8 cellular contexts compared by ENCODE assay signal in the genomic region with DNA sequence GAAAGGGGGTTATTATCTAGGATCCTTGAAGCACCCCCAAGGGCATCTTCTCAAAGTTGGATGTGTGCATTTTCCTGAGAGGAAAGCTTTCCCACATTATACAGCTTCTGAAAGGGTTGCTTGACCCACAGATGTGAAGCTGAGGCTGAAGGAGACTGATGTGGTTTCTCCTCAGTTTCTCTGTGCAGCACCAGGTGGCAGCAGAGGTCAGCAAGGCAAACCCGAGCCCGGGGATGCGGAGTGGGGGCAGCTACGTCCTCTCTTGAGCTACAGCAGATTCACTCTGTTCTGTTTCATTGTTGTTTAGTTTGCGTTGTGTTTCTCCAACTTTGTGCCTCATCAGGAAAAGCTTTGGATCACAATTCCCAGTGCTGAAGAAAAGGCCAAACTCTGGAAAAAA.
A peak's percentile ranks its signal among the peaks of the same experiment; 100 is the strongest.
DNase-seq lines count a peak whose midpoint lies in the region; ATAC-seq and TF ChIP-seq lines count a peak whose summit lies in the region.
"Not testable (repeated sequence)": the region's sequence is repeated elsewhere in the genome, so short reads cannot be mapped to it uniquely, and the experiment has no call there.

No MANE protein-coding gene starts in this region.

- H2BK12ac ChIP-seq in H9 (ENCODE audit: insufficient read length, low read depth, low read length) = not testable (repeated sequence)

- not testable (repeated sequence) for H3K4me3 Mint-ChIP-seq in H9; chondrocyte (ENCODE audit: unreplicated experiment); neural crest cell

- peak; percentile 42 for TF ChIP-seq CTCF in AG04449 (IDR thresholded peaks at IDR 0.05; ENCODE audit: insufficient read depth, low read length, missing control alignments)
- peak; percentile 62 for TF ChIP-seq CTCF in H9 (conservative IDR thresholded peaks at IDR 0.05)
- peak; percentile 74 for TF ChIP-seq CTCF in chondrocyte (IDR thresholded peaks at IDR 0.05)
- TF ChIP-seq CTCF in neural crest cell (conservative IDR thresholded peaks at IDR 0.05) = peak; percentile 65

- not testable (repeated sequence) for H2BK5ac ChIP-seq in H9 (ENCODE audit: insufficient read length, low read length)

- CTCF ChIA-PET in AG04449 (lab: Yijun Ruan, JAX) = not testable (repeated sequence)

- H3K56ac ChIP-seq in H9 (ENCODE audit: insufficient read length, low read depth, low read length) = not testable (repeated sequence)

- not testable (repeated sequence) for H3K14ac ChIP-seq in H9 (ENCODE audit: insufficient read depth, low read length)

- H3K79me1 ChIP-seq in H9 (ENCODE audit: insufficient read depth, low read depth, low read length, poor library complexity, severe bottlenecking) = not testable (repeated sequence)

- not testable (repeated sequence) for H3K79me2 ChIP-seq in H9 (ENCODE audit: insufficient read depth, low read length)

- H3K4me3 ChIP-seq in AG04449 (ENCODE audit: low read depth, low read length) = not testable (repeated sequence)

- not testable (repeated sequence) for H3K27me3 Mint-ChIP-seq in H9 (ENCODE audit: low read depth); chondrocyte (ENCODE audit: low read depth)
- H3K27me3 Mint-ChIP-seq in neural crest cell (ENCODE audit: low read depth) = peaks cover 17% of the 10 kb centered on the region

- not testable (repeated sequence) for H4K20me1 ChIP-seq in H9 (ENCODE audit: control insufficient read depth, insufficient read depth, insufficient read length)

- H3K27ac ChIP-seq in H9 (ENCODE audit: insufficient read length, low read depth, low read length) = not testable (repeated sequence)

- not testable (repeated sequence) for H3K27ac Mint-ChIP-seq in H9; chondrocyte (ENCODE audit: unreplicated experiment); neural crest cell (ENCODE audit: unreplicated experiment)

- not testable (repeated sequence) for H3K36me3 Mint-ChIP-seq in H9 (ENCODE audit: insufficient read depth in 1 of 3, low read depth in 3 of 3); chondrocyte (ENCODE audit: low read depth); neural crest cell (ENCODE audit: low read depth)

- intact Hi-C loops in left ventricle myocardium superior (cut with micrococcal nuclease) = not testable (repeated sequence)

- H3K23ac ChIP-seq in H9 (ENCODE audit: insufficient read length, low read depth, low read length) = not testable (repeated sequence)

- H2BK120ac ChIP-seq in H9 (ENCODE audit: low read depth, low read length, poor library complexity, severe bottlenecking) = not testable (repeated sequence)

- H4K5ac ChIP-seq in H9 (ENCODE audit: insufficient read length, low read depth, low read length) = not testable (repeated sequence)

- POLR2A ChIA-PET in AG04449 (lab: Yijun Ruan, JAX) = not testable (repeated sequence)

- H3K9me3 Mint-ChIP-seq in H9; chondrocyte (ENCODE audit: low read depth); neural crest cell: not testable (repeated sequence)

- H3K4me1 Mint-ChIP-seq in H9; chondrocyte (ENCODE audit: low read depth); neural crest cell: not testable (repeated sequence)

- not testable (repeated sequence) for H2AK5ac ChIP-seq in H9 (ENCODE audit: insufficient read length, low read length)

- H4K91ac ChIP-seq in H9 (ENCODE audit: insufficient read length, low read depth, low read length) = not testable (repeated sequence)

- not testable (repeated sequence) for H3K4me2 ChIP-seq in H9 (ENCODE audit: insufficient read depth, insufficient read length, low read length)

- not testable (repeated sequence) for H4K8ac ChIP-seq in H9 (replicated peaks; ENCODE audit: insufficient read length, low read depth, low read length)

- not testable (repeated sequence) for H3K23me2 ChIP-seq in H9 (ENCODE audit: insufficient read length, low read depth, low read length, poor library complexity, severe bottlenecking)

- DNase-seq in AG04449 (ENCODE audit: low read depth, low spot score); H9: not testable (repeated sequence)
- peak; percentile 28 for DNase-seq in SK-N-DZ (ENCODE audit: low spot score)
- peak; percentile 73 for DNase-seq in activated T-cell treated with anti-CD3 and anti-CD28 coated beads for 48 hours (ENCODE audit: low read depth)
- peak; percentile 72 for DNase-seq in chondrocyte (ENCODE audit: low spot score)
- DNase-seq in left ventricle myocardium superior = peak; percentile 76
- peak; percentile 86 for DNase-seq in neural crest cell (ENCODE audit: low read depth, low spot score)
- peak; percentile 9 to 63 (median 22) for DNase-seq in stimulated activated CD4-positive, alpha-beta T cell treated with anti-CD3 and anti-CD28 coated beads, TNF-alpha, amount 100 ng/mL, for 1 hour (ENCODE audit: low read depth in 3 of 3, low spot score in 1 of 3)

- not testable (repeated sequence) for ATAC-seq in left ventricle myocardium superior

- not testable (repeated sequence) for H3K4me1 ChIP-seq in H9 (ENCODE audit: insufficient read depth, low read length)

- not testable (repeated sequence) for H2AFZ ChIP-seq in H9 (ENCODE audit: low read length)

- not testable (repeated sequence) for H2BK15ac ChIP-seq in H9 (ENCODE audit: low read depth, low read length)

- not testable (repeated sequence) for H3K27me3 ChIP-seq in H9 (ENCODE audit: insufficient read depth, low read length)

- H3K9me3 ChIP-seq in H9 (ENCODE audit: control insufficient read depth, low read depth, low read length) = not testable (repeated sequence)

- H3K18ac ChIP-seq in H9 (ENCODE audit: insufficient read length, low read depth, low read length) = not testable (repeated sequence)

- H3T11ph ChIP-seq in H9 (ENCODE audit: low read length) = not testable (repeated sequence)

- not testable (repeated sequence) for H3K4ac ChIP-seq in H9 (ENCODE audit: low read depth, low read length)

- H3K9ac ChIP-seq in H9 (ENCODE audit: extremely low read depth, insufficient read length, low read length) = not testable (repeated sequence)

- WGBS in H9 (ENCODE audit: extremely low coverage, insufficient read length, low lambda C conversion rate) = no CpG with 5 or more reads among the region's 5 CpGs

- H2BK20ac ChIP-seq in H9 (ENCODE audit: low read depth, low read length, poor library complexity, severe bottlenecking) = not testable (repeated sequence)
